In the genomic region with DNA sequence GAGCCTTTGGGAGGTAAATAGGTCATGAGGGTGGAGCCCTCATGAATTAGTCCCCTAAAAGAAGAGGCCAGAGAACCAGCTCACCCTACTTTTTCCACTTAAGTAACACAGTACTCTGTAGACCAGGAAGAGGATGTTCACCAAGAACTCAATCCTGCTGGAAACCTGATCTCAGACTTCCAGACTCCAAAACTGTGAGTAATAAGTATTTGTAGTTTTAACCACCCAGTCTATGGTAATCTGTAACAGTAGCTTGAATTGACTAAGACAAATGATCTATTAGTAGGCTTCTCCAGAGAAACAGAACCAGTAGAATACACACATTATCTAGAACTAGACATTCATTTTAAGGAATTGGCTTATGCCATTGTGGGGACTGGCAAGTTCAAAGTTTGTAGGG, we compare ENCODE assay signal across 21 cellular contexts. TPM values are rescaled to one million over a fixed set of nuclear protein-coding genes. Genes with fewer than 3 reads are reported as not detected.
A peak's percentile ranks its signal among the peaks of the same experiment; 100 is the strongest.
DNase-seq lines count a peak whose midpoint lies in the region; ATAC-seq and TF ChIP-seq lines count a peak whose summit lies in the region.
"Had no signal": no experiment of that assay in that cellular context is flagged by ENCODE, and none has a peak within 500 bp of the region (broad histone marks: within the 10 kb centered on the region; RNA-seq: fewer than 3 reads in every experiment).

No MANE protein-coding gene starts in this region.

- DNase-seq in AG09309 (ENCODE audit: low read depth) (peak; percentile 5), LHCN-M2 (ENCODE audit: low read depth) (peak; percentile 81), dedifferentiated amniotic fluid mesenchymal stem cell (ENCODE audit: extremely low spot score) (peak; percentile 17), kidney epithelial cell (ENCODE audit: low read depth) (peak; percentile 1), MG63 (no peak), T1000 (lab: John Stamatoyannopoulos, UW) (no peak)
- DNase-seq in effector CD8-positive, alpha-beta T cell (lab: John Stamatoyannopoulos, UW), result no peak
- DNase-seq: activated CD4-positive, alpha-beta T cell treated with anti-CD3 and anti-CD28 coated beads, Interleukin-2, amount 50 U/mL, for 4 hours; activated T-cell treated with anti-CD3 and anti-CD28 coated beads for 4 hours; effector memory CD8-positive, alpha-beta T cell; left colon; mesendoderm; naive thymus-derived CD8-positive, alpha-beta T cell; NCI-H1105 treated with DMSO at 0.1 percent for 48 hours; NCI-H510A; pancreas; right lobe of liver had no signal

- no peaks in the 10 kb centered on the region for H3K36me3 ChIP-seq in kidney epithelial cell (ENCODE audit: control insufficient read depth, insufficient read depth, low read length)
- no peaks in the 10 kb centered on the region for H3K36me3 ChIP-seq in MG63
- H3K36me3 ChIP-seq: pancreas, right lobe of liver had no signal

- H3K9me3 ChIP-seq in MG63, result no peaks in the 10 kb centered on the region
- H3K9me3 ChIP-seq: pancreas, right lobe of liver, suprapubic skin had no signal

- no peak for ATAC-seq in HG03159 (IDR thresholded peaks at IDR 0.05; ENCODE audit: unreplicated experiment)
- ATAC-seq: effector memory CD8-positive, alpha-beta T cell; left colon; naive thymus-derived CD8-positive, alpha-beta T cell; right lobe of liver; WTC11 had no signal

- TF ChIP-seq CTCF in AG09309 (IDR thresholded peaks at IDR 0.05; ENCODE audit: control insufficient read depth, insufficient read depth, low read depth, low read length, missing control alignments) (no peak), kidney epithelial cell (IDR thresholded peaks at IDR 0.05; ENCODE audit: insufficient read depth, low read length, poor library complexity, severe bottlenecking) (no peak)

- H3K4me3 ChIP-seq in AG09309 (ENCODE audit: control insufficient read depth, low read depth, low read length), result no peak overlapping the region
- no peak overlapping the region for H3K4me3 ChIP-seq in kidney epithelial cell (ENCODE audit: low read depth, low read length)
- H3K4me3 ChIP-seq in MG63, result no peak overlapping the region
- H3K4me3 ChIP-seq: pancreas, right lobe of liver, SK-N-MC, suprapubic skin had no signal

- no peaks in the 10 kb centered on the region for H3K27me3 ChIP-seq in kidney epithelial cell (ENCODE audit: control insufficient read depth, insufficient read depth, low read length)
- no peaks in the 10 kb centered on the region for H3K27me3 ChIP-seq in MG63
- H3K27me3 ChIP-seq: pancreas, right lobe of liver, suprapubic skin had no signal

RNA-seq across cellular contexts. Expression of a gene that starts 51.5 kb away (rescaled TPM):
- total RNA-seq in LHCN-M2 (2014; rRNA removed) (35.6 and 37.1 TPM in 2 replicates), kidney epithelial cell (9.9 and 10.9 TPM in 2 replicates)
- 15.5 TPM for polyA plus RNA-seq in LHCN-M2 (2012)
- total RNA-seq in MG63 (2014; rRNA removed; shearing (Covaris generic); ENCODE audit: low replicate concordance), result 18.5 and 21.0 TPM in 2 replicates

RNA-seq across cellular contexts. Expression of a gene that starts 51.9 kb away (rescaled TPM):
- total RNA-seq in LHCN-M2 (2014; rRNA removed) (105 and 113 TPM in 2 replicates), kidney epithelial cell (61.2 and 62.2 TPM in 2 replicates)
- polyA plus RNA-seq in LHCN-M2 (2012), result 48.2 TPM
- 120 and 182 TPM in 2 replicates for total RNA-seq in MG63 (2014; rRNA removed; shearing (Covaris generic); ENCODE audit: low replicate concordance)

Comparison
In these comparisons a context has a peak if more than half of its experiments do, and no peak if none do; other contexts are left out.
1. DNase-seq: peak in AG09309 (single experiment), LHCN-M2 (single experiment), dedifferentiated amniotic fluid mesenchymal stem cell (single experiment) and kidney epithelial cell (single experiment); none in MG63 (single experiment), T1000 (single experiment) and effector CD8-positive, alpha-beta T cell (single experiment).